3 cellular contexts compared by ENCODE assay signal in genomic region chr4:80462537-80463207, GRCh38.
A peak's percentile ranks its signal among the peaks of the same experiment; 100 is the strongest.
TF ChIP-seq lines count a peak whose summit lies in the region.

No MANE protein-coding gene starts in this region.

TF ChIP-seq in SK-N-SH, 30 proteins besides CTCF, POLR2A, EP300 and RAD21 (continued from another document):
- TF ChIP-seq USF1 (IDR thresholded peaks at IDR 0.05; ENCODE audit: borderline replicate concordance, low read depth) (peak; percentile 50; the same call in 1 of the 2 replicates), IRF3 (IDR thresholded peaks at IDR 0.05; ENCODE audit: low read depth, low read length) (no peak)

TF ChIP-seq in SK-N-SH treated with all-trans-retinoic acid at 6 μM for 48 hours, 23 proteins besides CTCF, POLR2A, EP300 and RAD21 (continued from another document):
- TF ChIP-seq PATZ1 (CRISPR knock-in tag; IDR thresholded peaks at IDR 0.05; ENCODE audit: borderline replicate concordance) = no peak
- no peak for TF ChIP-seq ZNF8 (CRISPR knock-in tag; IDR thresholded peaks at IDR 0.05)
- TF ChIP-seq ZNF565 (CRISPR knock-in tag; conservative IDR thresholded peaks at IDR 0.05; ENCODE audit: low read depth) = no peak
- TF ChIP-seq POU6F1 (CRISPR knock-in tag; IDR thresholded peaks at IDR 0.05; ENCODE audit: borderline replicate concordance, low read depth) = no peak
- no peak for TF ChIP-seq OSR1 (CRISPR knock-in tag; IDR thresholded peaks at IDR 0.05)
- TF ChIP-seq ISL1 (CRISPR knock-in tag; IDR thresholded peaks at IDR 0.05) = no peak
- no peak for TF ChIP-seq TOX (CRISPR knock-in tag; IDR thresholded peaks at IDR 0.05; ENCODE audit: borderline replicate concordance)
- no peak for TF ChIP-seq ZFP3 (CRISPR knock-in tag; IDR thresholded peaks at IDR 0.05)

TF ChIP-seq in WTC11, 78 proteins besides CTCF, POLR2A, EP300 and RAD21 (continued from another document):
- TF ChIP-seq ARID4B (CRISPR knock-in tag; IDR thresholded peaks at IDR 0.05; ENCODE audit: borderline replicate concordance) (no peak), NFE2L1 (CRISPR knock-in tag; IDR thresholded peaks at IDR 0.05) (no peak)
